1 cellular context compared by ENCODE assay signal in the genomic region with DNA sequence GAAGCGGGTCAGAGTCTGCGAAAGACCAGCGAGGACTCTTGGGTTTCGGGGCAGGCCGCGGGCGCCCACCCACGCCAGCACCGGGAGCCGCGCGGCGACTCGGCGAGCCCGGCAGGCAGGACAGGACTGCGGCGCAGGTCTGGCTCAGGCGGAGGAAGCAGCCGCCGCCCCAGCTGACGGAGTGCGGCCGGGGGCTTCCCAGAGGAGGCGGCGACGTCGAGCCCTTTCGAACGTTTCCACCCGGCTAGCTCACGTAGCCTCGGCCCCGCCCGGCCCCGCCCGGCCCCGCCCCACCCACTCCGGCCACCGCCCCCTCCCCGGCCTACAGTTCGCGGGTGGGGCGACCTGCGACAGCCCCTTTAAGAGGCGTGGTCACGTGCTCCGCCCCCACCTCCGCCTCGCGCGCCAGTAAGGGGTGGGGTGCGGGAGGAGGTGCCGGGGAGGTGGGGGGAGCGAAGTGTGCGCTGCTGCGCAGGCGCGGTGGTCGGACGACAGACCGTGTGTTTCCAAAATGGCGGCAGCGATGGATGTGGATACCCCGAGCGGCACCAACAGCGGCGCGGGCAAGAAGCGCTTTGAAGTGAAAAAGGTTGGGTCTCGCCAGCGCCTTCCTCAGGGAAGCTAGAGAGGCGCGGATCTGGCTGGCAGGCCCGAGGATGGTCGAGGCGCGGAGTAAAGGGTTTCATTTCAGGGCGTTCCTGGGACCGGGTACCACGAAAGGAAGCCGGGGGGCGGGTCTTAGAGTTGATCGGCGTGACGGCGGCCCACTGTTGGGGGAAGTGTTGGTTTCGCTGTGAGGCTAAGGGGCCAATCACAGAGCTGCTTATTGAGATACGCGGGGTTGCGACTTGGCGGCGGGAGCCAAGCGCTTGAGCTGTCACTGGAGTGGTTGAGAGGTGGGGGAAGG.
TF ChIP-seq lines count a peak whose summit lies in the region.

A gene (plus strand): TSS at position 491 of the 907 bp plus-strand sequence. CDS start 21 bp downstream, at position 512.

TF ChIP-seq in K562, 482 proteins besides CTCF, POLR2A, EP300 and RAD21 (continued from another document and continues in another):
- TF ChIP-seq, protein P1, sequence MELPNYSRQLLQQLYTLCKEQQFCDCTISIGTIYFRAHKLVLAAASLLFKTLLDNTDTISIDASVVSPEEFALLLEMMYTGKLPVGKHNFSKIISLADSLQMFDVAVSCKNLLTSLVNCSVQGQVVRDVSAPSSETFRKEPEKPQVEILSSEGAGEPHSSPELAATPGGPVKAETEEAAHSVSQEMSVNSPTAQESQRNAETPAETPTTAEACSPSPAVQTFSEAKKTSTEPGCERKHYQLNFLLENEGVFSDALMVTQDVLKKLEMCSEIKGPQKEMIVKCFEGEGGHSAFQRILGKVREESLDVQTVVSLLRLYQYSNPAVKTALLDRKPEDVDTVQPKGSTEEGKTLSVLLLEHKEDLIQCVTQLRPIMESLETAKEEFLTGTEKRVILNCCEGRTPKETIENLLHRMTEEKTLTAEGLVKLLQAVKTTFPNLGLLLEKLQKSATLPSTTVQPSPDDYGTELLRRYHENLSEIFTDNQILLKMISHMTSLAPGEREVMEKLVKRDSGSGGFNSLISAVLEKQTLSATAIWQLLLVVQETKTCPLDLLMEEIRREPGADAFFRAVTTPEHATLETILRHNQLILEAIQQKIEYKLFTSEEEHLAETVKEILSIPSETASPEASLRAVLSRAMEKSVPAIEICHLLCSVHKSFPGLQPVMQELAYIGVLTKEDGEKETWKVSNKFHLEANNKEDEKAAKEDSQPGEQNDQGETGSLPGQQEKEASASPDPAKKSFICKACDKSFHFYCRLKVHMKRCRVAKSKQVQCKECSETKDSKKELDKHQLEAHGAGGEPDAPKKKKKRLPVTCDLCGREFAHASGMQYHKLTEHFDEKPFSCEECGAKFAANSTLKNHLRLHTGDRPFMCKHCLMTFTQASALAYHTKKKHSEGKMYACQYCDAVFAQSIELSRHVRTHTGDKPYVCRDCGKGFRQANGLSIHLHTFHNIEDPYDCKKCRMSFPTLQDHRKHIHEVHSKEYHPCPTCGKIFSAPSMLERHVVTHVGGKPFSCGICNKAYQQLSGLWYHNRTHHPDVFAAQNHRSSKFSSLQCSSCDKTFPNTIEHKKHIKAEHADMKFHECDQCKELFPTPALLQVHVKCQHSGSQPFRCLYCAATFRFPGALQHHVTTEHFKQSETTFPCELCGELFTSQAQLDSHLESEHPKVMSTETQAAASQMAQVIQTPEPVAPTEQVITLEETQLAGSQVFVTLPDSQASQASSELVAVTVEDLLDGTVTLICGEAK (IDR thresholded peaks at IDR 0.05), result peak; percentile 73
- TF ChIP-seq, protein P1 (CRISPR knock-in tag; IDR thresholded peaks at IDR 0.05), result no peak
- no peak for TF ChIP-seq CBX2 (IDR thresholded peaks at IDR 0.05; ENCODE audit: insufficient read depth, low read length, poor library complexity, severe bottlenecking)
- TF ChIP-seq, protein P2, sequence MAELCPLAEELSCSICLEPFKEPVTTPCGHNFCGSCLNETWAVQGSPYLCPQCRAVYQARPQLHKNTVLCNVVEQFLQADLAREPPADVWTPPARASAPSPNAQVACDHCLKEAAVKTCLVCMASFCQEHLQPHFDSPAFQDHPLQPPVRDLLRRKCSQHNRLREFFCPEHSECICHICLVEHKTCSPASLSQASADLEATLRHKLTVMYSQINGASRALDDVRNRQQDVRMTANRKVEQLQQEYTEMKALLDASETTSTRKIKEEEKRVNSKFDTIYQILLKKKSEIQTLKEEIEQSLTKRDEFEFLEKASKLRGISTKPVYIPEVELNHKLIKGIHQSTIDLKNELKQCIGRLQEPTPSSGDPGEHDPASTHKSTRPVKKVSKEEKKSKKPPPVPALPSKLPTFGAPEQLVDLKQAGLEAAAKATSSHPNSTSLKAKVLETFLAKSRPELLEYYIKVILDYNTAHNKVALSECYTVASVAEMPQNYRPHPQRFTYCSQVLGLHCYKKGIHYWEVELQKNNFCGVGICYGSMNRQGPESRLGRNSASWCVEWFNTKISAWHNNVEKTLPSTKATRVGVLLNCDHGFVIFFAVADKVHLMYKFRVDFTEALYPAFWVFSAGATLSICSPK (IDR thresholded peaks at IDR 0.05; ENCODE audit: borderline replicate concordance), result no peak
- TF ChIP-seq MTA3 (IDR thresholded peaks at IDR 0.05; ENCODE audit: borderline replicate concordance), result peak; percentile 30; the same call in 1 of the 2 replicates
- no peak for TF ChIP-seq RBM14 (IDR thresholded peaks at IDR 0.05; ENCODE audit: borderline replicate concordance, insufficient read depth, low read depth, low read length)
- TF ChIP-seq, protein P3, sequence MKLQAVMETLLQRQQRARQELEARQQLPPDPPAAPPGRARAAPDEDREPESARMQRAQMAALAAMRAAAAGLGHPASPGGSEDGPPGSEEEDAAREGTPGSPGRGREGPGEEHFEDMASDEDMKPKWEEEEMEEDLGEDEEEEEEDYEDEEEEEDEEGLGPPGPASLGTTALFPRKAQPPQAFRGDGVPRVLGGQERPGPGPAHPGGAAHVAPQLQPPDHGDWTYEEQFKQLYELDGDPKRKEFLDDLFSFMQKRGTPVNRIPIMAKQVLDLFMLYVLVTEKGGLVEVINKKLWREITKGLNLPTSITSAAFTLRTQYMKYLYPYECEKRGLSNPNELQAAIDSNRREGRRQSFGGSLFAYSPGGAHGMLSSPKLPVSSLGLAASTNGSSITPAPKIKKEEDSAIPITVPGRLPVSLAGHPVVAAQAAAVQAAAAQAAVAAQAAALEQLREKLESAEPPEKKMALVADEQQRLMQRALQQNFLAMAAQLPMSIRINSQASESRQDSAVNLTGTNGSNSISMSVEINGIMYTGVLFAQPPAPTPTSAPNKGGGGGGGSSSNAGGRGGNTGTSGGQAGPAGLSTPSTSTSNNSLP (IDR thresholded peaks at IDR 0.05; ENCODE audit: borderline replicate concordance, low read depth, low read length), result no peak
- peak; percentile 86 for TF ChIP-seq GABPA (tag; conservative IDR thresholded peaks at IDR 0.05; ENCODE audit: low read depth)
- TF ChIP-seq NR2C1 (IDR thresholded peaks at IDR 0.05), result peak; percentile 68
- peak; percentile 48 for TF ChIP-seq NR2C1 (tag; IDR thresholded peaks at IDR 0.05)
- TF ChIP-seq, protein P4, sequence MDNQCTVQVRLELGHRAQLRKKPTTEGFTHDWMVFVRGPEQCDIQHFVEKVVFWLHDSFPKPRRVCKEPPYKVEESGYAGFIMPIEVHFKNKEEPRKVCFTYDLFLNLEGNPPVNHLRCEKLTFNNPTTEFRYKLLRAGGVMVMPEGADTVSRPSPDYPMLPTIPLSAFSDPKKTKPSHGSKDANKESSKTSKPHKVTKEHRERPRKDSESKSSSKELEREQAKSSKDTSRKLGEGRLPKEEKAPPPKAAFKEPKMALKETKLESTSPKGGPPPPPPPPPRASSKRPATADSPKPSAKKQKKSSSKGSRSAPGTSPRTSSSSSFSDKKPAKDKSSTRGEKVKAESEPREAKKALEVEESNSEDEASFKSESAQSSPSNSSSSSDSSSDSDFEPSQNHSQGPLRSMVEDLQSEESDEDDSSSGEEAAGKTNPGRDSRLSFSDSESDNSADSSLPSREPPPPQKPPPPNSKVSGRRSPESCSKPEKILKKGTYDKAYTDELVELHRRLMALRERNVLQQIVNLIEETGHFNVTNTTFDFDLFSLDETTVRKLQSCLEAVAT (IDR thresholded peaks at IDR 0.05), result peak in 1 of 2 experiments; percentile 47; a peak in 1 of 4 replicates
- TF ChIP-seq NFIX (CRISPR knock-in tag; IDR thresholded peaks at IDR 0.05; ENCODE audit: low read depth), result no peak
- no peak for TF ChIP-seq ZNF224 (CRISPR knock-in tag; IDR thresholded peaks at IDR 0.05)
- TF ChIP-seq CBFB (CRISPR knock-in tag; IDR thresholded peaks at IDR 0.05), result no peak
- peak; percentile 62; the same call in 1 of the 2 replicates for TF ChIP-seq CREB1 (IDR thresholded peaks at IDR 0.05)
- peak; percentile 41; the same call in 1 of the 2 replicates for TF ChIP-seq CREB1 (CRISPR knock-in tag; IDR thresholded peaks at IDR 0.05)
- no peak for TF ChIP-seq PHB2 (IDR thresholded peaks at IDR 0.05; ENCODE audit: low read depth)
- TF ChIP-seq, protein P5, sequence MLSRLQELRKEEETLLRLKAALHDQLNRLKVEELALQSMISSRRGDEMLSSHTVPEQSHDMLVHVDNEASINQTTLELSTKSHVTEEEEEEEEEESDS (CRISPR knock-in tag; IDR thresholded peaks at IDR 0.05), result no peak
- TF ChIP-seq ELF1 (tag; IDR thresholded peaks at IDR 0.05), result peak; percentile 46; the same call in 1 of the 2 replicates
- TF ChIP-seq EWSR1 (IDR thresholded peaks at IDR 0.05; ENCODE audit: borderline replicate concordance, low read depth, partially characterized antibody), result no peak
- no peak for TF ChIP-seq HLTF (IDR thresholded peaks at IDR 0.05)
